Comparison of ENCODE assay signal across 11 cellular contexts in the genomic region with DNA sequence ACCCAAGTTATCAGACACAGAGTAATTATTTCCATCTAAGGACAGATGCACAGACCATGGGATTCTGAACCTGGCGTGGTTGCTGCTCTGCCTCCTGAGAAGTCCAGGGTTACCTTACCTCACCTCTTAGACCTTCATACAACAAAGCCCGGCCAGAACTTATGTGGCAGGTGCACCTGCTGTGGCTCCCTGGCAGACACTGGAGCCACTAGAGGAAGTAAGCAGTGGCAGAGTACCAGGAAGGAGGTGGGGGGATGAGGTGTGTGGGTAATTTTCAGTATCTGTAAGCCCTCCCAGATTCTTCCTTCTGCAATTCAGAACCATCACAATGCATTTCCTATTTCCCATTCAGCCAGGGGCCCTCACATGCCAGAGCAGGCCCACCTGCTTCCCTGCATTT.
DNase-seq lines count a peak whose midpoint lies in the region.
"Had no signal": no experiment of that assay in that cellular context is flagged by ENCODE, and none has a peak within 500 bp of the region (broad histone marks: within the 10 kb centered on the region; RNA-seq: fewer than 3 reads in every experiment).

No MANE protein-coding gene starts in this region.

- no peak overlapping the region for H3K14ac ChIP-seq in trophoblast cell (ENCODE audit: low read length)

- peak overlapping the region; percentile 91 for H3K4me3 Mint-ChIP-seq in activated CD4-positive, alpha-beta T cell treated with anti-CD3 and anti-CD28 coated beads, Interleukin-2, amount 10 ng/mL, durations not matched to agents 7 days and 5 days

- no peak overlapping the region for H4K12ac ChIP-seq in trophoblast cell (ENCODE audit: low read depth, low read length)

- H3K18ac ChIP-seq in trophoblast cell (ENCODE audit: low read length) = no peak overlapping the region

- H2BK12ac ChIP-seq in trophoblast cell (ENCODE audit: low read length) = no peak overlapping the region

- H3K9ac ChIP-seq in trophoblast cell (ENCODE audit: low read length) = no peak overlapping the region

- peak overlapping the region; percentile 30 for H3K4ac ChIP-seq in trophoblast cell (ENCODE audit: low read depth, low read length)

- H3K27ac Mint-ChIP-seq in activated CD4-positive, alpha-beta T cell treated with anti-CD3 and anti-CD28 coated beads, Interleukin-2, amount 10 ng/mL, durations not matched to agents 7 days and 5 days = peak overlapping the region; percentile 75
- H3K27ac Mint-ChIP-seq: mesothelial cell of epicardium had no signal

- no peaks in the 10 kb centered on the region for H3K9me3 Mint-ChIP-seq in activated CD4-positive, alpha-beta T cell treated with anti-CD3 and anti-CD28 coated beads, Interleukin-2, amount 10 ng/mL, durations not matched to agents 7 days and 5 days
- H3K9me3 Mint-ChIP-seq: mesothelial cell of epicardium had no signal

- no peak overlapping the region for H2BK120ac ChIP-seq in trophoblast cell (ENCODE audit: insufficient read depth, low read length, poor library complexity)

- DNase-seq in activated CD4-positive, alpha-beta T cell treated with anti-CD3 and anti-CD28 coated beads, Interleukin-2, amount 10 ng/mL, durations not matched to agents 7 days and 5 days = no peak
- DNase-seq in activated CD4-positive, alpha-beta T cell treated with anti-CD3 and anti-CD28 coated beads, Interleukin-2, amount 50 U/mL, for 48 hours = no peak
- DNase-seq in NCI-H2029 (lab: John Stamatoyannopoulos, UW) (peak; percentile 71), trophoblast cell (no peak), NCI-H226 (no peak), NOMO-1 treated with DMSO at 0.1 percent for 48 hours (lab: John Stamatoyannopoulos, UW; ENCODE audit: unreplicated experiment) (no peak), mucosa of gallbladder (ENCODE audit: low spot score) (no peak)
- peak; percentile 17 for DNase-seq in central memory CD4-positive, alpha-beta T cell
- DNase-seq: erythroblast, NCI-H1048 had no signal

- no peaks in the 10 kb centered on the region for H3K36me3 ChIP-seq in trophoblast cell (ENCODE audit: control insufficient read depth in 1 of 2, insufficient read depth in 2 of 2, low read length in 2 of 2)

- POLR2A ChIA-PET in activated CD4-positive, alpha-beta T cell treated with anti-CD3 and anti-CD28 coated beads, Interleukin-2, amount 10 ng/mL, durations not matched to agents 7 days and 5 days (lab: Charles Lee) = no interaction called here

- H3K4me1 Mint-ChIP-seq in activated CD4-positive, alpha-beta T cell treated with anti-CD3 and anti-CD28 coated beads, Interleukin-2, amount 10 ng/mL, durations not matched to agents 7 days and 5 days = peaks cover 56% of the 10 kb centered on the region

- H3K27ac ChIP-seq in trophoblast cell (ENCODE audit: low read depth, low read length) = no peak overlapping the region

- peaks cover 22% of the 10 kb centered on the region for H3K79me1 ChIP-seq in trophoblast cell (ENCODE audit: low read length)

- no CpG with 5 or more reads among the region's 2 CpGs for WGBS in trophoblast cell (ENCODE audit: extremely low coverage, insufficient coverage, insufficient read length)

- H3K4me3 ChIP-seq in trophoblast cell (ENCODE audit: low read depth, low read length) = no peak overlapping the region

- H3K23ac ChIP-seq in trophoblast cell (ENCODE audit: low read length) = no peak overlapping the region

- H4K91ac ChIP-seq in trophoblast cell (ENCODE audit: low read depth, low read length) = no peak overlapping the region

- no peaks in the 10 kb centered on the region for H3K9me3 ChIP-seq in trophoblast cell (ENCODE audit: insufficient read depth, low read depth, low read length)

- H4K8ac ChIP-seq in trophoblast cell (ENCODE audit: low read depth, low read length) = no peak overlapping the region

- no peak overlapping the region for H2BK5ac ChIP-seq in trophoblast cell (ENCODE audit: low read depth, low read length, poor library complexity)

- H3K79me2 ChIP-seq in trophoblast cell (ENCODE audit: control insufficient read depth, insufficient read depth, low read length, poor library complexity) = peaks cover 24% of the 10 kb centered on the region

- no peaks in the 10 kb centered on the region for H3K27me3 Mint-ChIP-seq in activated CD4-positive, alpha-beta T cell treated with anti-CD3 and anti-CD28 coated beads, Interleukin-2, amount 10 ng/mL, durations not matched to agents 7 days and 5 days

- no peak overlapping the region for H2AK5ac ChIP-seq in trophoblast cell (ENCODE audit: low read length)

- H3K4me2 ChIP-seq in trophoblast cell (ENCODE audit: low read length) = no peak overlapping the region

- no peaks in the 10 kb centered on the region for H3K27me3 ChIP-seq in trophoblast cell (ENCODE audit: insufficient read depth, low read length)

- CTCF ChIA-PET in activated CD4-positive, alpha-beta T cell treated with anti-CD3 and anti-CD28 coated beads, Interleukin-2, amount 10 ng/mL, durations not matched to agents 7 days and 5 days (lab: Charles Lee) = no interaction called here

- H3K36me3 Mint-ChIP-seq in activated CD4-positive, alpha-beta T cell treated with anti-CD3 and anti-CD28 coated beads, Interleukin-2, amount 10 ng/mL, durations not matched to agents 7 days and 5 days (ENCODE audit: low read depth) = peaks cover 29% of the 10 kb centered on the region
- H3K36me3 Mint-ChIP-seq: mesothelial cell of epicardium had no signal

- peaks cover 15 to 16% of the 10 kb centered on the region in 2 experiments for H3K4me1 ChIP-seq in trophoblast cell (ENCODE audit: control insufficient read depth in 1 of 2, insufficient read depth in 2 of 2, low read length in 2 of 2)

- H2AFZ ChIP-seq in trophoblast cell (ENCODE audit: insufficient read depth, low read length, poor library complexity) = no peak overlapping the region

Comparison
In these comparisons a context has a peak if more than half of its experiments do, and no peak if none do; other contexts are left out.
1. DNase-seq: peak in NCI-H2029 (single experiment) and central memory CD4-positive, alpha-beta T cell (single experiment); none in activated CD4-positive, alpha-beta T cell treated with anti-CD3 and anti-CD28 coated beads, Interleukin-2, amount 10 ng/mL, durations not matched to agents 7 days and 5 days (single experiment), activated CD4-positive, alpha-beta T cell treated with anti-CD3 and anti-CD28 coated beads, Interleukin-2, amount 50 U/mL, for 48 hours (0 of 2), trophoblast cell (0 of 2), NCI-H226 (single experiment), NOMO-1 treated with DMSO at 0.1 percent for 48 hours (single experiment) and mucosa of gallbladder (single experiment).